22 cellular contexts compared by ENCODE assay signal in genomic region chr10:100333821-100334469, GRCh38. TPM values are rescaled to one million over a fixed set of nuclear protein-coding genes. Genes with fewer than 3 reads are reported as not detected.
DNase-seq lines count a peak whose midpoint lies in the region; ATAC-seq and TF ChIP-seq lines count a peak whose summit lies in the region.
"Had no signal": no experiment of that assay in that cellular context is flagged by ENCODE, and none has a peak within 500 bp of the region (broad histone marks: within the 10 kb centered on the region; RNA-seq: fewer than 3 reads in every experiment).

No MANE protein-coding gene starts in this region.

- no peaks in the 10 kb centered on the region for H3K4me1 ChIP-seq in HEK293 (ENCODE audit: control insufficient read depth, insufficient read depth, low read length)
- H3K4me1 ChIP-seq in gastroesophageal sphincter, result no peaks in the 10 kb centered on the region
- no peaks in the 10 kb centered on the region for H3K4me1 ChIP-seq in thyroid gland
- H3K4me1 ChIP-seq: BE2C had no signal

- H3K27ac ChIP-seq in HEK293 (ENCODE audit: extremely low read depth, low read depth, low read length) (no peak overlapping the region), gastroesophageal sphincter (no peak overlapping the region), thyroid gland (no peak overlapping the region)
- H3K27ac ChIP-seq: HL-60, SK-N-MC had no signal

- H3K36me3 ChIP-seq in HEK293 (ENCODE audit: control insufficient read depth in 2 of 2, insufficient read depth in 1 of 2, low read length in 2 of 2) (no peaks in the 10 kb centered on the region), gastroesophageal sphincter (no peaks in the 10 kb centered on the region), thyroid gland (no peaks in the 10 kb centered on the region)
- H3K36me3 ChIP-seq: BE2C had no signal

- no peak overlapping the region for H3K4me3 ChIP-seq in HEK293 (ENCODE audit: low read depth, low read length)
- no peak overlapping the region for H3K4me3 ChIP-seq in gastroesophageal sphincter
- H3K4me3 ChIP-seq in thyroid gland (replicated peaks in 1 of 3), result no peak overlapping the region
- H3K4me3 ChIP-seq: SK-N-MC had no signal

- H3K27me3 ChIP-seq in gastroesophageal sphincter (peaks cover 59% of the 10 kb centered on the region), thyroid gland (no peaks in the 10 kb centered on the region)

- TF ChIP-seq POLR2A in gastroesophageal sphincter (IDR thresholded peaks at IDR 0.05) (no peak), thyroid gland (IDR thresholded peaks at IDR 0.05) (no peak)

- no peaks in the 10 kb centered on the region for H3K9me3 Mint-ChIP-seq in stimulated activated memory B cell treated with anti-CD40 and anti-IgM and Interleukin-4, amounts not matched to agents 10 μg/mL and 1 μg/mL and 100 μg/mL, for 72 hours

- intact Hi-C loops in thyroid gland (cut with DNase I), result no loop called here

- no peak for ATAC-seq in stimulated activated memory B cell treated with anti-CD40 and anti-IgM and Interleukin-4, amounts not matched to agents 10 μg/mL and 1 μg/mL and 100 μg/mL, for 72 hours
- no peak for ATAC-seq in gastroesophageal sphincter

- H3K4me1 Mint-ChIP-seq in stimulated activated memory B cell treated with anti-CD40 and anti-IgM and Interleukin-4, amounts not matched to agents 10 μg/mL and 1 μg/mL and 100 μg/mL, for 72 hours, result peaks cover 9% of the 10 kb centered on the region

- DNase-seq in EH (ENCODE audit: low read depth) (peak; percentile 17), fibroblast of peridontal ligament (ENCODE audit: extremely low read depth) (peak; percentile 8), thyroid gland (no peak), NCI-H2171 (lab: John Stamatoyannopoulos, UW) (no peak)
- DNase-seq: BE2C, Calu3, DMS79 treated with DMSO at 0.1 percent for 48 hours, HCEC 1CT, NCI-H1092 treated with DMSO at 0.1 percent for 48 hours, NCI-H1436, NCI-H187, NCI-H2081 treated with DMSO at 0.1 percent for 48 hours, NCI-H2171 treated with DMSO at 0.1 percent for 48 hours, NCI-H524, NCI-H774, SIG-M5 had no signal

- H3K4me3 Mint-ChIP-seq in stimulated activated memory B cell treated with anti-CD40 and anti-IgM and Interleukin-4, amounts not matched to agents 10 μg/mL and 1 μg/mL and 100 μg/mL, for 72 hours, result no peak overlapping the region
- H3K4me3 Mint-ChIP-seq: CD14-positive monocyte had no signal

- no peak for TF ChIP-seq EP300 in gastroesophageal sphincter (IDR thresholded peaks at IDR 0.05)

- POLR2A ChIA-PET in HEK293 (lab: Yijun Ruan, JAX), result interaction anchor here (1.1 kb wide), 1 partner anchor 13 kb away, joined by 3 read pairs; the partner anchor contains the start of gene SCD

- H3K9me3 ChIP-seq in HEK293 (ENCODE audit: control insufficient read depth, insufficient read depth, low read depth, low read length) (no peaks in the 10 kb centered on the region), gastroesophageal sphincter (no peaks in the 10 kb centered on the region), thyroid gland (no peaks in the 10 kb centered on the region)
- H3K9me3 ChIP-seq: BE2C had no signal

- CTCF ChIA-PET in HEK293 (lab: Yijun Ruan, JAX), result interaction anchor here (1.3 to 20.2 kb wide), 4 partner anchors 25 to 185 kb away, joined by 3 to 342 read pairs (median 4); no protein-coding TSS in a partner anchor

- WGBS in gastroesophageal sphincter (ENCODE audit: low coverage in 1 of 2), 2 donors, result 37 to 64% methylated on average over 2 of the region's 2 CpGs
- 80 to 85% methylated on average over 2 of the region's 2 CpGs for WGBS in thyroid gland, 2 donors

- no peak for TF ChIP-seq CTCF in HEK293 (tag by site-specific recombination; IDR thresholded peaks at IDR 0.05)
- TF ChIP-seq CTCF in gastroesophageal sphincter (IDR thresholded peaks at IDR 0.05), result no peak
- no peak for TF ChIP-seq CTCF in thyroid gland (IDR thresholded peaks at IDR 0.05)

- no peaks in the 10 kb centered on the region for H3K36me3 Mint-ChIP-seq in stimulated activated memory B cell treated with anti-CD40 and anti-IgM and Interleukin-4, amounts not matched to agents 10 μg/mL and 1 μg/mL and 100 μg/mL, for 72 hours
- H3K36me3 Mint-ChIP-seq: CD14-positive monocyte had no signal

- H3K27me3 Mint-ChIP-seq in stimulated activated memory B cell treated with anti-CD40 and anti-IgM and Interleukin-4, amounts not matched to agents 10 μg/mL and 1 μg/mL and 100 μg/mL, for 72 hours, result peaks cover 54% of the 10 kb centered on the region

- peak overlapping the region; percentile 7 for H3K27ac Mint-ChIP-seq in stimulated activated memory B cell treated with anti-CD40 and anti-IgM and Interleukin-4, amounts not matched to agents 10 μg/mL and 1 μg/mL and 100 μg/mL, for 72 hours

TF ChIP-seq in HEK293, 187 proteins besides CTCF, POLR2A, EP300 and RAD21 (continues in another document):
- no peak for TF ChIP-seq TCF7L2 (IDR thresholded peaks at IDR 0.05; ENCODE audit: borderline replicate concordance, low read depth, low read length)
- TF ChIP-seq ZNF132 (tag by site-specific recombination; IDR thresholded peaks at IDR 0.05; ENCODE audit: borderline replicate concordance), result no peak
- TF ChIP-seq PRDM4 (tag by site-specific recombination; IDR thresholded peaks at IDR 0.05), result no peak
- TF ChIP-seq EGR2 (tag by site-specific recombination; IDR thresholded peaks at IDR 0.05; ENCODE audit: low read depth), result peak; percentile 67
- TF ChIP-seq ZNF202 (tag by site-specific recombination; IDR thresholded peaks at IDR 0.05; ENCODE audit: borderline replicate concordance), result no peak
- peak; percentile 31; the same call in 1 of the 2 replicates for TF ChIP-seq GLIS1 (tag by site-specific recombination; IDR thresholded peaks at IDR 0.05)
- peak; percentile 85 for TF ChIP-seq ZFHX2 (tag by site-specific recombination; conservative IDR thresholded peaks at IDR 0.05)
- TF ChIP-seq ZNF692 (tag by site-specific recombination; IDR thresholded peaks at IDR 0.05), result 0 out of 2 replicates have a peak, but pooled peaks have one; percentile 16
- no peak for TF ChIP-seq FEZF1 (tag by site-specific recombination; IDR thresholded peaks at IDR 0.05)
- TF ChIP-seq ZNF571 (tag by site-specific recombination; IDR thresholded peaks at IDR 0.05), result no peak
- peak; percentile 46; the same call in 1 of the 2 replicates for TF ChIP-seq PRDM10 (tag by site-specific recombination; IDR thresholded peaks at IDR 0.05)

RNA-seq across cellular contexts. Expression of gene PKD2L1, which starts 3.9 kb away (rescaled TPM):
- total RNA-seq in gastroesophageal sphincter, result not detected
- not detected for total RNA-seq in thyroid gland
- total RNA-seq: Calu3 had no signal

RNA-seq across cellular contexts. Expression of gene SCD, which starts 13.1 kb away (rescaled TPM):
- 10 to 100 TPM in 3 of 4 donors, 1 to 10 TPM in 1; 9.1 to 25.2 (median 14.0) TPM for total RNA-seq in gastroesophageal sphincter
- total RNA-seq in thyroid gland, result 10 to 100 TPM in 1 of 4 donors, 1 to 10 TPM in 3; 2.2 to 29.7 (median 5.1) TPM

RNA-seq across cellular contexts. Expression of gene BLOC1S2, which starts 47.5 kb away (rescaled TPM):
- total RNA-seq in gastroesophageal sphincter (10 to 100 TPM; 13.8 to 29.6 (median 19.3) TPM), thyroid gland (10 to 100 TPM; 22.6 to 42.2 (median 37.0) TPM)

Comparison
In these comparisons a context has a peak if more than half of its experiments do, and no peak if none do; other contexts are left out.
1. DNase-seq: peak in EH (single experiment) and fibroblast of peridontal ligament (single experiment); none in thyroid gland (0 of 2) and NCI-H2171 (single experiment).